8 cellular contexts compared by ENCODE assay signal in the genomic region with DNA sequence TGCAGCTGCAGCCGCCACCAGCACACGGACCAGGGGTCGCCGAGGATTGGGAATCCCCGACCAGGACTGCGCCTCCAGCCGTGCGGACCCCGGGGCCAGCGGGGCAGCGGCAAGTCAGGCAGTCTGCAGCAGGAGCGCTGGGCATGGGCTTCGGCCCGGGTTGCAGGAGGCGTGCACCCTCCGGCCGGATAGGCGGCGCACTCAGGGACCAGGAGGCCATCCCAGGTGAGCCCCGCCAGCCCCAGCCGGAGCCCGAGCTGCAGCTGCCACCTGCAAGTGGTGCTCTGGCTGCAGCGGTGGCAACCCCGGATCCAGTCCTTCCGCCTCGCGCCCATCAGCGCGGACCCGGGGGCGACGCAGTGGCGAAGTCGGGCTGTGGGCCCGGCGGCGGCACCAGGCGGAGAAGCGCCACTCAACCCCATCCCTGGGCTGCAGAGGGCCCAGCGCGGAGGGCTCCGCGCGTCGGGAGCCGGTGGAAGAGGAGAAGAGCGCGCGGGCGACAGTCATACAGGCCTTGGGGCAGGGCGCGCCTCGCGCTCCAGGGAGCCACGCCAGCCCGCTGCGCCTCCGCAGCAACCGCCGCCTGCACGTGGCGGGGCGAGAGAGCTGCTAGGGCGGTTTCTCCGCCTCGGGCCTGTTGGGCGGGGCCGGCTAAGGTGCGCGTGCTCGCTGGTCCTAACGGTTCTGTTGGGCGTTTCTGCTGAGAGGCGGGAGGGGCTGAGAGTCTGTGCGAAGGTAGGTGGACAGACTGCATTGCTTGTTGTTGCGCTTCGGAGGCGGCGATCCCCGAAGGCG.
DNase-seq lines count a peak whose midpoint lies in the region; ATAC-seq and TF ChIP-seq lines count a peak whose summit lies in the region.

No MANE protein-coding gene starts in this region.

- no peaks in the 10 kb centered on the region for H3K9me3 ChIP-seq in CD4-positive, alpha-beta memory T cell (ENCODE audit: control insufficient read depth in 1 of 2, low read length in 2 of 2)
- H3K9me3 ChIP-seq in Peyer's patch, result no peaks in the 10 kb centered on the region
- H3K9me3 ChIP-seq in body of pancreas, result no peaks in the 10 kb centered on the region

- no peaks in the 10 kb centered on the region for H3K36me3 ChIP-seq in CD4-positive, alpha-beta memory T cell (ENCODE audit: insufficient read depth, low read length)
- H3K36me3 ChIP-seq in Peyer's patch, result no peaks in the 10 kb centered on the region
- H3K36me3 ChIP-seq in body of pancreas (replicated peaks in 1 of 2; ENCODE audit: insufficient read depth in 1 of 2, low read depth in 2 of 2), result no peaks in the 10 kb centered on the region

- WGBS in body of pancreas, 2 donors, result 0 to 4% methylated on average over 1 to 81 of the region's 81 CpGs
- 0 to 5% methylated on average over 8 to 24 of the region's 81 CpGs for WGBS in lower leg skin, 2 donors

- no peak overlapping the region for H3K27ac ChIP-seq in CD4-positive, alpha-beta memory T cell (ENCODE audit: low read depth, low read length)
- H3K27ac ChIP-seq in Peyer's patch (peak overlapping the region in 2 of 4 donors; percentile 25 to 51), body of pancreas (no peak overlapping the region)

- H3K9me3 Mint-ChIP-seq in CD4-positive, alpha-beta memory T cell, result peaks cover 0 to 8% (median 4%) of the 10 kb centered on the region in 8 donors
- no peaks in the 10 kb centered on the region for H3K9me3 Mint-ChIP-seq in HFFc6

- ATAC-seq in body of pancreas (peak; percentile 47), GM18498 (IDR thresholded peaks at IDR 0.05; ENCODE audit: unreplicated experiment) (no peak)

- peaks cover 0 to 3% (median 2%) of the 10 kb centered on the region in 4 donors for H3K4me1 Mint-ChIP-seq in CD4-positive, alpha-beta memory T cell
- no peaks in the 10 kb centered on the region for H3K4me1 Mint-ChIP-seq in HFFc6 (ENCODE audit: low read depth)

- H3K4me3 Mint-ChIP-seq in CD4-positive, alpha-beta memory T cell, result peak overlapping the region; percentile 51 to 84 (median 74)
- peak overlapping the region; percentile 72; the same call in 1 of the 2 replicates for H3K4me3 Mint-ChIP-seq in HFFc6

- TF ChIP-seq POLR2A in Peyer's patch (IDR thresholded peaks at IDR 0.05) (no peak), body of pancreas (IDR thresholded peaks at IDR 0.05) (no peak), lower leg skin (IDR thresholded peaks at IDR 0.05) (no peak)

- H3K27me3 Mint-ChIP-seq in CD4-positive, alpha-beta memory T cell, result peaks cover 13 to 15% of the 10 kb centered on the region in 2 donors
- peaks cover 7% of the 10 kb centered on the region; the same call in 1 of the 2 replicates for H3K27me3 Mint-ChIP-seq in HFFc6 (ENCODE audit: insufficient read depth)

- H3K36me3 Mint-ChIP-seq in CD4-positive, alpha-beta memory T cell, result no peaks in the 10 kb centered on the region
- no peaks in the 10 kb centered on the region for H3K36me3 Mint-ChIP-seq in HFFc6 (ENCODE audit: low read depth)

- no peak overlapping the region for H3K4me3 ChIP-seq in CD4-positive, alpha-beta memory T cell (ENCODE audit: low read length in 2 of 2)
- H3K4me3 ChIP-seq in Peyer's patch, result peak overlapping the region; percentile 11 to 33 (median 32)
- H3K4me3 ChIP-seq in body of pancreas, result no peak overlapping the region
- H3K4me3 ChIP-seq in lower leg skin (ENCODE audit: low read depth, poor library complexity, severe bottlenecking), result peak overlapping the region; percentile 4

- no peaks in the 10 kb centered on the region for H3K4me1 ChIP-seq in CD4-positive, alpha-beta memory T cell (ENCODE audit: insufficient read depth, low read length)
- H3K4me1 ChIP-seq in Peyer's patch (peaks cover 0 to 11% (median 6%) of the 10 kb centered on the region in 4 donors), body of pancreas (peaks cover 13% of the 10 kb centered on the region)

- TF ChIP-seq CTCF in HFFc6 (IDR thresholded peaks at IDR 0.05), result no peak
- TF ChIP-seq CTCF in Peyer's patch (IDR thresholded peaks at IDR 0.05), result no peak
- no peak for TF ChIP-seq CTCF in body of pancreas (IDR thresholded peaks at IDR 0.05)
- TF ChIP-seq CTCF in lower leg skin (IDR thresholded peaks at IDR 0.05), result no peak

- peak in 3 of 5 donors; percentile 14 to 38 (median 15) for DNase-seq in CD4-positive, alpha-beta memory T cell
- DNase-seq in HFFc6 (peak; percentile 1), Peyer's patch (peak; percentile 32 to 77 (median 77)), body of pancreas (peak; percentile 50 to 72 (median 63)), lower leg skin (ENCODE audit: low spot score in 2 of 2) (peak; percentile 26 to 85), epidermal melanocyte (ENCODE audit: insufficient read length, low spot score) (no peak)
- DNase-seq in stimulated activated CD8-positive, alpha-beta memory T cell treated with anti-CD3 and anti-CD28 coated beads, Interleukin-7, amount 100 ng/mL, for 48 hours (ENCODE audit: extremely low read depth in 1 of 2, low read depth in 1 of 2), result peak; percentile 23 to 45

- no peaks in the 10 kb centered on the region for H3K27me3 ChIP-seq in CD4-positive, alpha-beta memory T cell (ENCODE audit: insufficient read depth, low read length)
- no peaks in the 10 kb centered on the region for H3K27me3 ChIP-seq in Peyer's patch
- peaks cover 0 to 7% of the 10 kb centered on the region in 2 donors for H3K27me3 ChIP-seq in body of pancreas

- H3K27ac Mint-ChIP-seq in CD4-positive, alpha-beta memory T cell, result no peak overlapping the region
- H3K27ac Mint-ChIP-seq in HFFc6, result no peak overlapping the region

- POLR2A ChIA-PET in CD4-positive, alpha-beta memory T cell (lab: Charles Lee; ENCODE audit: partially characterized antibody), result no interaction called here

- CTCF ChIA-PET in CD4-positive, alpha-beta memory T cell (lab: Charles Lee; ENCODE audit: partially characterized antibody), result no interaction called here

- intact Hi-C loops in CD4-positive, alpha-beta memory T cell (cut with micrococcal nuclease), result no loop called here
- intact Hi-C loops in body of pancreas (cut with DNase I) (no loop called here), lower leg skin (cut with DNase I; ENCODE audit: low total_unique reads) (no loop called here)

Comparison
In these comparisons a context has a peak if more than half of its experiments do, and no peak if none do; other contexts are left out.
1. H3K4me3 ChIP-seq: peak in Peyer's patch (4 of 4) and lower leg skin (single experiment); none in CD4-positive, alpha-beta memory T cell (0 of 2) and body of pancreas (0 of 2).